ENCODE assay signal across 15 cellular contexts in the genomic region with DNA sequence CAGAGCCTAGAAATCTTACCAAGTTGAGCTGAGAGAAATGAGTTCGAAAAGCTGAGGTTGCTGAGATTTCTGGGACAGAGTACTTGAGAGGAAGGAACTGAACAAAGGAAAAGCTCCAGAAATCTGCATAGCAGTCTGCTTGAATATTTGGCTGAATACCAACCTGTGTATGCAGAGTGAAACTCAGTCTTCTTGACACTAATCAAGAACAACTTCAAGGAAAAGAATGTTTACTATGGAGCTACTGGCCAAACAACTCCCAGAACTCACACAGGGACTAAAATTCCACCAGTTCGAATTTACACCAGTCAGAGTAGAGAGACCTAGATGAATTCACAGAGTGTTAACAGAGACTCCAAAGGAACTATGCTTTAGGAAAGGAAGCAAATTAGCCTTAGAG.
DNase-seq lines count a peak whose midpoint lies in the region; ATAC-seq and TF ChIP-seq lines count a peak whose summit lies in the region.
"Had no signal": no experiment of that assay in that cellular context is flagged by ENCODE, and none has a peak within 500 bp of the region (broad histone marks: within the 10 kb centered on the region; RNA-seq: fewer than 3 reads in every experiment).

No MANE protein-coding gene starts in this region.

- dilution Hi-C loops in IMR-90 (cut with HindIII; ENCODE audit: low sequenced_read_pairs, unreplicated experiment) = no loop called here

- H3K27me3 ChIP-seq in IMR-90 (ENCODE audit: control insufficient read depth, insufficient read depth, low read length) = no peaks in the 10 kb centered on the region
- H3K27me3 ChIP-seq in CD4-positive, alpha-beta T cell (ENCODE audit: control insufficient read depth, insufficient read depth, low read length) = no peaks in the 10 kb centered on the region
- H3K27me3 ChIP-seq: suprapubic skin had no signal

- H3K27me3 Mint-ChIP-seq in mesothelial cell of epicardium (ENCODE audit: low read depth) = no peaks in the 10 kb centered on the region
- H3K27me3 Mint-ChIP-seq in activated CD8-positive, alpha-beta T cell treated with anti-CD3 and anti-CD28 coated beads, Interleukin-2, amount 10 ng/mL, durations not matched to agents 7 days and 5 days (ENCODE audit: low read depth) = no peaks in the 10 kb centered on the region
- H3K27me3 Mint-ChIP-seq in CD4-positive, alpha-beta T cell = no peaks in the 10 kb centered on the region
- H3K27me3 Mint-ChIP-seq: activated CD4-positive, alpha-beta T cell treated with anti-CD3 and anti-CD28 coated beads for 36 hours; activated naive CD8-positive, alpha-beta T cell had no signal

- TF ChIP-seq CTCF in IMR-90 (conservative IDR thresholded peaks at IDR 0.05; ENCODE audit: low read depth, low read length) (no peak), fibroblast of mammary gland (conservative IDR thresholded peaks at IDR 0.05; ENCODE audit: control insufficient read depth, insufficient read depth, low read depth, low read length) (no peak), mesothelial cell of epicardium (IDR thresholded peaks at IDR 0.05; ENCODE audit: unreplicated experiment) (no peak)
- no peak for TF ChIP-seq CTCF in CD4-positive, alpha-beta T cell (IDR thresholded peaks at IDR 0.05)

- CTCF ChIA-PET in IMR-90 (lab: Yijun Ruan, JAX) = interaction anchor here (0.7 to 1.0 kb wide), 2 partner anchors 28 to 46 kb away, joined by 3 to 5 read pairs; no protein-coding TSS in a partner anchor
- CTCF ChIA-PET in activated CD8-positive, alpha-beta T cell treated with anti-CD3 and anti-CD28 coated beads, Interleukin-2, amount 10 ng/mL, durations not matched to agents 7 days and 5 days (lab: Charles Lee) = interaction anchor here (1.4 kb wide), 1 partner anchor 9 kb away, joined by 5 read pairs; no protein-coding TSS in a partner anchor
- CTCF ChIA-PET in CD4-positive, alpha-beta T cell (lab: Charles Lee) = interaction anchor here (0.9 kb wide), 1 partner anchor 226 kb away, joined by 3 read pairs; no protein-coding TSS in a partner anchor

- H3K4me3 ChIP-seq in IMR-90 (ENCODE audit: insufficient read depth, low read depth, low read length) (no peak overlapping the region), fibroblast of mammary gland (ENCODE audit: control insufficient read depth, low read depth, low read length) (no peak overlapping the region)
- H3K4me3 ChIP-seq: suprapubic skin had no signal

- no peak overlapping the region for H3K56ac ChIP-seq in IMR-90 (ENCODE audit: extremely low read depth, insufficient read depth, low read length)

- no peak overlapping the region for H2BK15ac ChIP-seq in IMR-90 (ENCODE audit: low read depth, low read length)

- peaks cover 3% of the 10 kb centered on the region for H3K36me3 ChIP-seq in IMR-90 (ENCODE audit: control insufficient read depth, insufficient read depth, low read length)

- POLR2A ChIA-PET in IMR-90 (lab: Charles Lee; ENCODE audit: unreplicated experiment) = interaction anchor here (0.6 kb wide), 1 partner anchor 10 kb away, joined by 6 read pairs; no protein-coding TSS in a partner anchor
- POLR2A ChIA-PET in activated CD8-positive, alpha-beta T cell treated with anti-CD3 and anti-CD28 coated beads, Interleukin-2, amount 10 ng/mL, durations not matched to agents 7 days and 5 days (lab: Charles Lee) = interaction anchor here (0.8 kb wide), 1 partner anchor 66 kb away, joined by 3 read pairs; no protein-coding TSS in a partner anchor
- POLR2A ChIA-PET in CD4-positive, alpha-beta T cell (lab: Charles Lee) = interaction anchor here (1.0 kb wide), 1 partner anchor 17 kb away, joined by 3 read pairs; no protein-coding TSS in a partner anchor

- H2AFZ ChIP-seq in IMR-90 (replicated peaks; ENCODE audit: low read length, poor library complexity) = no peak overlapping the region

- H3K36me3 Mint-ChIP-seq in mesothelial cell of epicardium = peaks cover 18% of the 10 kb centered on the region
- peaks cover 44% of the 10 kb centered on the region for H3K36me3 Mint-ChIP-seq in activated CD8-positive, alpha-beta T cell treated with anti-CD3 and anti-CD28 coated beads, Interleukin-2, amount 10 ng/mL, durations not matched to agents 7 days and 5 days (ENCODE audit: low read depth)
- H3K36me3 Mint-ChIP-seq in CD4-positive, alpha-beta T cell (ENCODE audit: low read depth) = peaks cover 63% of the 10 kb centered on the region

- H3K4me3 Mint-ChIP-seq in mesothelial cell of epicardium = no peak overlapping the region
- H3K4me3 Mint-ChIP-seq in activated CD8-positive, alpha-beta T cell treated with anti-CD3 and anti-CD28 coated beads, Interleukin-2, amount 10 ng/mL, durations not matched to agents 7 days and 5 days = no peak overlapping the region
- H3K4me3 Mint-ChIP-seq in CD4-positive, alpha-beta T cell = no peak overlapping the region
- H3K4me3 Mint-ChIP-seq: activated CD4-positive, alpha-beta T cell treated with anti-CD3 and anti-CD28 coated beads for 36 hours; activated naive CD8-positive, alpha-beta T cell had no signal

- no peak overlapping the region for H4K5ac ChIP-seq in IMR-90 (ENCODE audit: low read depth, low read length)

- DNase-seq in AG08395 (ENCODE audit: low spot score) (peak; percentile 49), IMR-90 (peak; percentile 65), fibroblast of mammary gland (ENCODE audit: low read depth) (peak; percentile 34), mesothelial cell of epicardium (ENCODE audit: low spot score in 2 of 2, unreplicated experiment in 2 of 2) (no peak), CD1c-positive myeloid dendritic cell (ENCODE audit: extremely low spot score) (no peak)
- no peak for DNase-seq in activated CD8-positive, alpha-beta T cell treated with anti-CD3 and anti-CD28 coated beads, Interleukin-2, amount 10 ng/mL, durations not matched to agents 7 days and 5 days
- no peak for DNase-seq in CD4-positive, alpha-beta T cell
- DNase-seq in stimulated activated CD4-positive, alpha-beta T cell treated with anti-CD3 and anti-CD28 coated beads, Interleukin-4, amount 100 ng/mL, for 4 hours = no peak
- DNase-seq: activated CD4-positive, alpha-beta T cell treated with anti-CD3 and anti-CD28 coated beads for 36 hours; erythroblast; NCI-H226; SHP77 had no signal

- H2AK5ac ChIP-seq in IMR-90 (ENCODE audit: low read depth, low read length) = no peak overlapping the region

- TF ChIP-seq POLR2A in IMR-90 (IDR thresholded peaks at IDR 0.05; ENCODE audit: low read depth, low read length) = no peak

- H2BK20ac ChIP-seq in IMR-90 (ENCODE audit: low read depth, low read length) = no peak overlapping the region

- H3K27ac ChIP-seq in IMR-90 (ENCODE audit: insufficient read depth, low read length) = no peak overlapping the region
- H3K27ac ChIP-seq in CD4-positive, alpha-beta T cell (ENCODE audit: low read depth, low read length) = no peak overlapping the region
- H3K27ac ChIP-seq: KMS-11, suprapubic skin had no signal

- no peaks in the 10 kb centered on the region for H4K20me1 ChIP-seq in IMR-90 (ENCODE audit: insufficient read depth, low read length)

- H3K4me1 Mint-ChIP-seq in mesothelial cell of epicardium = peaks cover 15% of the 10 kb centered on the region
- no peaks in the 10 kb centered on the region for H3K4me1 Mint-ChIP-seq in activated CD8-positive, alpha-beta T cell treated with anti-CD3 and anti-CD28 coated beads, Interleukin-2, amount 10 ng/mL, durations not matched to agents 7 days and 5 days (ENCODE audit: low read depth)
- H3K4me1 Mint-ChIP-seq in CD4-positive, alpha-beta T cell (ENCODE audit: low read depth) = no peaks in the 10 kb centered on the region
- H3K4me1 Mint-ChIP-seq: activated CD4-positive, alpha-beta T cell treated with anti-CD3 and anti-CD28 coated beads for 36 hours had no signal

- H3K4me1 ChIP-seq in IMR-90 (ENCODE audit: control insufficient read depth, insufficient read depth, low read length) = no peaks in the 10 kb centered on the region
- H3K4me1 ChIP-seq: suprapubic skin had no signal

- peak overlapping the region; percentile 92 for H3K27ac Mint-ChIP-seq in mesothelial cell of epicardium
- no peak overlapping the region for H3K27ac Mint-ChIP-seq in activated CD8-positive, alpha-beta T cell treated with anti-CD3 and anti-CD28 coated beads, Interleukin-2, amount 10 ng/mL, durations not matched to agents 7 days and 5 days
- no peak overlapping the region for H3K27ac Mint-ChIP-seq in CD4-positive, alpha-beta T cell
- H3K27ac Mint-ChIP-seq: activated CD4-positive, alpha-beta T cell treated with anti-CD3 and anti-CD28 coated beads for 36 hours; activated naive CD8-positive, alpha-beta T cell had no signal

- no peaks in the 10 kb centered on the region for H3K9me1 ChIP-seq in IMR-90 (ENCODE audit: insufficient read depth, low read length)

- peak; percentile 92 for ATAC-seq in IMR-90 (ENCODE audit: low read depth)
- ATAC-seq in activated CD8-positive, alpha-beta T cell treated with anti-CD3 and anti-CD28 coated beads, Interleukin-2, amount 10 ng/mL, durations not matched to agents 7 days and 5 days = no peak
- no peak for ATAC-seq in CD4-positive, alpha-beta T cell (ENCODE audit: poor library complexity)
- ATAC-seq: activated CD4-positive, alpha-beta T cell treated with anti-CD3 and anti-CD28 coated beads for 36 hours had no signal

- in situ Hi-C loops in IMR-90 (cut with MboI; ENCODE audit: low sequenced_read_pairs) = no loop called here

- no peak overlapping the region for H3K14ac ChIP-seq in IMR-90 (replicated peaks; ENCODE audit: low read depth, low read length)

- no peak overlapping the region; the same call in 1 of the 2 replicates for H3K9ac ChIP-seq in IMR-90 (ENCODE audit: low read depth, low read length)
- H3K9ac ChIP-seq: KMS-11 had no signal

- no peak overlapping the region for H2BK120ac ChIP-seq in IMR-90 (ENCODE audit: low read depth, low read length)

- no peak overlapping the region; a peak in 1 of 4 replicates for H4K8ac ChIP-seq in IMR-90 (ENCODE audit: low read depth in 2 of 2, low read length in 2 of 2)

- H3K4me2 ChIP-seq in IMR-90 (ENCODE audit: low read depth, low read length) = no peak overlapping the region; the same call in 1 of the 2 replicates
- H3K4me2 ChIP-seq: KMS-11 had no signal

- H2BK5ac ChIP-seq in IMR-90 (ENCODE audit: low read depth, low read length, poor library complexity, severe bottlenecking) = no peak overlapping the region

- no peak overlapping the region for H2AK9ac ChIP-seq in IMR-90 (replicated peaks; ENCODE audit: low read depth, low read length, poor library complexity)

- H4K91ac ChIP-seq in IMR-90 (ENCODE audit: insufficient read depth, low read depth, low read length) = no peak overlapping the region

- no peak overlapping the region for H3K18ac ChIP-seq in IMR-90 (ENCODE audit: low read depth, low read length)

- H3K4ac ChIP-seq in IMR-90 (ENCODE audit: low read depth, low read length) = no peak overlapping the region

- H3K23ac ChIP-seq in IMR-90 (ENCODE audit: low read depth, low read length) = no peak overlapping the region

- no peak for TF ChIP-seq RAD21 in IMR-90 (IDR thresholded peaks at IDR 0.05; ENCODE audit: low read length)

- no peaks in the 10 kb centered on the region for H3K9me3 Mint-ChIP-seq in mesothelial cell of epicardium
- no peaks in the 10 kb centered on the region for H3K9me3 Mint-ChIP-seq in activated CD8-positive, alpha-beta T cell treated with anti-CD3 and anti-CD28 coated beads, Interleukin-2, amount 10 ng/mL, durations not matched to agents 7 days and 5 days (ENCODE audit: insufficient read depth)
- H3K9me3 Mint-ChIP-seq in CD4-positive, alpha-beta T cell = no peaks in the 10 kb centered on the region

- no peaks in the 10 kb centered on the region for H3K9me3 ChIP-seq in IMR-90 (ENCODE audit: control insufficient read depth, insufficient read depth, low read length)
- H3K9me3 ChIP-seq in CD4-positive, alpha-beta T cell (ENCODE audit: control insufficient read depth, low read length) = no peaks in the 10 kb centered on the region
- H3K9me3 ChIP-seq: suprapubic skin had no signal

- BruUV-seq in IMR-90 (replicated peaks; lab: Mats Ljungman, UMichigan) = no TSS peak

- WGBS in IMR-90 (ENCODE audit: extremely low coverage in 2 of 2, insufficient read length in 1 of 2), 2 experiments = 80% methylated on average over 1 of the region's 2 CpGs; no CpG with 5 or more reads in 1 of the 2 experiments

- intact Hi-C loops in IMR-90 (cut with micrococcal nuclease) = no loop called here
- intact Hi-C loops in CD4-positive, alpha-beta T cell (cut with DNase I, micrococcal nuclease) = no loop called here

- H3K79me1 ChIP-seq in IMR-90 (ENCODE audit: low read depth in 1 of 2, low read length in 2 of 2) = peaks cover 0 to 6% of the 10 kb centered on the region in 2 experiments; a peak in 1 of 4 replicates

Comparison
In these comparisons a context has a peak if more than half of its experiments do, and no peak if none do; other contexts are left out.
1. DNase-seq: peak in AG08395 (single experiment), IMR-90 (single experiment) and fibroblast of mammary gland (single experiment); none in mesothelial cell of epicardium (0 of 2), activated CD8-positive, alpha-beta T cell treated with anti-CD3 and anti-CD28 coated beads, Interleukin-2, amount 10 ng/mL, durations not matched to agents 7 days and 5 days (single experiment), CD4-positive, alpha-beta T cell (0 of 10), stimulated activated CD4-positive, alpha-beta T cell treated with anti-CD3 and anti-CD28 coated beads, Interleukin-4, amount 100 ng/mL, for 4 hours (0 of 2) and CD1c-positive myeloid dendritic cell (single experiment).